In genomic region chr13:48296528-48296927, GRCh38 we compare ENCODE assay signal across 15 cellular contexts.
"Had no signal": no experiment of that assay in that cellular context is flagged by ENCODE, and none has a peak within 500 bp of the region (broad histone marks: within the 10 kb centered on the region; RNA-seq: fewer than 3 reads in every experiment).

No MANE protein-coding gene starts in this region.

- ATAC-seq: activated T-cell treated with anti-CD3 and anti-CD28 coated beads, Interleukin-2, amount 50 U/mL, for 4 hours; left colon; naive thymus-derived CD4-positive, alpha-beta T cell had no signal

- H3K4me3 ChIP-seq: ascending aorta, coronary artery, thyroid gland had no signal

- H3K27me3 Mint-ChIP-seq: activated naive CD8-positive, alpha-beta T cell treated with anti-CD3 and anti-CD28 coated beads, Interleukin-2, amount 10 ng/mL, durations not matched to agents 7 days and 5 days had no signal

- H3K9me3 Mint-ChIP-seq: activated naive CD8-positive, alpha-beta T cell treated with anti-CD3 and anti-CD28 coated beads, Interleukin-2, amount 10 ng/mL, durations not matched to agents 7 days and 5 days; activated T-cell treated with anti-CD3 and anti-CD28 coated beads, Interleukin-2, amount 50 U/mL, for 4 hours; naive thymus-derived CD4-positive, alpha-beta T cell had no signal

- DNase-seq: activated CD4-positive, alpha-beta T cell treated with anti-CD3 and anti-CD28 coated beads, Interleukin-2, amount 50 U/mL, for 4 hours; activated CD4-positive, CD25-positive, alpha-beta regulatory T cell treated with anti-CD3 and anti-CD28 coated beads, Interleukin-2, amount 50 U/mL, for 72 hours; activated effector memory CD4-positive, alpha-beta T cell treated with anti-CD3 and anti-CD28 coated beads, Interleukin-2, amount 50 U/mL, for 16 hours; activated naive CD8-positive, alpha-beta T cell treated with anti-CD3 and anti-CD28 coated beads, Interleukin-2, amount 10 ng/mL, durations not matched to agents 7 days and 5 days; activated T-cell treated with anti-CD3 and anti-CD28 coated beads, Interleukin-2, amount 50 U/mL, for 4 hours; effector CD4-positive, alpha-beta T cell; foreskin melanocyte; head of caudate nucleus; left colon; naive thymus-derived CD4-positive, alpha-beta T cell; stimulated activated CD4-positive, alpha-beta T cell treated with anti-CD3 and anti-CD28 coated beads, Interleukin-15, amount 100 ng/mL, for 24 hours; stimulated activated CD4-positive, alpha-beta T cell treated with anti-CD3 and anti-CD28 coated beads, Interleukin-4, amount 100 ng/mL, for 24 hours; thyroid gland had no signal

- H3K27ac Mint-ChIP-seq: activated naive CD8-positive, alpha-beta T cell treated with anti-CD3 and anti-CD28 coated beads, Interleukin-2, amount 10 ng/mL, durations not matched to agents 7 days and 5 days had no signal

- H3K4me3 Mint-ChIP-seq: activated naive CD8-positive, alpha-beta T cell treated with anti-CD3 and anti-CD28 coated beads, Interleukin-2, amount 10 ng/mL, durations not matched to agents 7 days and 5 days; activated T-cell treated with anti-CD3 and anti-CD28 coated beads, Interleukin-2, amount 50 U/mL, for 4 hours; naive thymus-derived CD4-positive, alpha-beta T cell had no signal
